In the genomic region with DNA sequence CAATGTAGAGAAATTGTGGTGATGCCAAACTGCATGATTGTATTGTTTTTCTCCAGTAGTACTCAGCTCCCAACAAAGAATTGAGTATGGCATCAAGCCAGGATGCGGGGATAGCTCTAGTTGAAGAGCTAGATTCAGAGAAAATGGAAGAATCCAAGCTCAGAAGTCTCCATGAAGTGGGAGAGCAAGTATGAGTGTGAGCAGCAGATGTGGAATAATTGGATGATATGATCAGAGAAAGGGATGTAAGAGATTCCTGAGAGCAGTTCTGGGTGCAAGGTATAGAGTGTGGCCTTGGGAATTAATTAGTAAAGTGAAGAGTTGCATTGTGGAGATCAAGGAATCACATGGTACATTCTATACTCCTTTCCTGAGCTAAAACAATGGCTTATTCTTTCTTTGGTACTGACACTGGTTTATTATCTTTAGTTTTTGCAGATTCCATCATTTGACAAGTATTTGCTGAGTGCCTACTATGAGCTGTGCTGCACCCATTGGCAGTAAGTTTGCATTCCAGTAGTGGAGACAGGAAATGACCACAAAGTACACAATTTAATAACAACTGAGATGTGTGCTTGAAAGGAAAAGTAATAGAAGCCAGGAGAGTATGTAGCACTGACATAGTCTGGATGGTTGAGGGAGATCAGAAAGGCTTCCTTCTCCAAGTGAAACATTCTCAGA, we compare ENCODE assay signal across 11 cellular contexts.
A peak's percentile ranks its signal among the peaks of the same experiment; 100 is the strongest.
DNase-seq lines count a peak whose midpoint lies in the region; ATAC-seq, FAIRE-seq and TF ChIP-seq lines count a peak whose summit lies in the region.
"Had no signal": no experiment of that assay in that cellular context is flagged by ENCODE, and none has a peak within 500 bp of the region (broad histone marks: within the 10 kb centered on the region; RNA-seq: fewer than 3 reads in every experiment).

No MANE protein-coding gene starts in this region.

- WGBS in upper lobe of left lung, 2 donors, result 70 to 75% methylated on average over 1 of the region's 1 CpG

- H3K27ac ChIP-seq in left ventricle myocardium inferior (replicated peaks), result no peak overlapping the region
- H3K27ac ChIP-seq in upper lobe of left lung, result no peak overlapping the region

- H3K9me3 ChIP-seq in left ventricle myocardium inferior (replicated peaks) (no peaks in the 10 kb centered on the region), upper lobe of left lung (no peaks in the 10 kb centered on the region)

- no peak for DNase-seq in left cardiac atrium
- no peak for DNase-seq in left ventricle myocardium inferior
- DNase-seq in amygdala (lab: John Stamatoyannopoulos, UW), result peak in 31 of 56 donors; percentile 2 to 68 (median 28)
- DNase-seq in hepatic stellate cell (ENCODE audit: low spot score), result peak; percentile 17
- peak; percentile 58 for DNase-seq in urothelium cell line (ENCODE audit: low spot score)
- DNase-seq in NCI-H1417 (lab: John Stamatoyannopoulos, UW), result no peak
- no peak for DNase-seq in NCI-H1092 (lab: John Stamatoyannopoulos, UW)
- no peak for DNase-seq in upper lobe of left lung
- DNase-seq: activated T-cell treated with anti-CD3 and anti-CD28 coated beads for 4 hours; CD4-positive, alpha-beta T cell; cerebellar nuclear complex had no signal

- TF ChIP-seq POLR2A in upper lobe of left lung (IDR thresholded peaks at IDR 0.05), result no peak

- ATAC-seq in left cardiac atrium, result peak; percentile 57 to 78
- no peak for ATAC-seq in upper lobe of left lung (ENCODE audit: low FRiP score in 2 of 2)

- no peak for TF ChIP-seq EP300 in upper lobe of left lung (IDR thresholded peaks at IDR 0.05)

- FAIRE-seq in urothelium cell line (lab: Jason Lieb, UNC), result peak; percentile 81

- intact Hi-C loops in left cardiac atrium (cut with DNase I) (no loop called here), left ventricle myocardium inferior (cut with micrococcal nuclease) (no loop called here)

- no peaks in the 10 kb centered on the region for H3K4me1 ChIP-seq in left ventricle myocardium inferior
- peaks cover 0 to 3% (median 1%) of the 10 kb centered on the region in 4 donors for H3K4me1 ChIP-seq in upper lobe of left lung

- H3K27me3 ChIP-seq in left ventricle myocardium inferior (ENCODE audit: low read depth), result no peaks in the 10 kb centered on the region
- no peaks in the 10 kb centered on the region for H3K27me3 ChIP-seq in upper lobe of left lung

- H3K36me3 ChIP-seq in left ventricle myocardium inferior, result peaks cover 6% of the 10 kb centered on the region
- no peaks in the 10 kb centered on the region for H3K36me3 ChIP-seq in upper lobe of left lung

- H3K4me3 ChIP-seq in left ventricle myocardium inferior (no peak overlapping the region), upper lobe of left lung (no peak overlapping the region)

- no peak for TF ChIP-seq CTCF in left ventricle myocardium inferior (IDR thresholded peaks at IDR 0.05; ENCODE audit: borderline replicate concordance)
- TF ChIP-seq CTCF in upper lobe of left lung (IDR thresholded peaks at IDR 0.05), result no peak

Comparison
In these comparisons a context has a peak if more than half of its experiments do, and no peak if none do; other contexts are left out.
1. ATAC-seq: peak in left cardiac atrium (2 of 2); none in upper lobe of left lung (0 of 2).
2. DNase-seq: peak in amygdala (31 of 56), hepatic stellate cell (single experiment) and urothelium cell line (single experiment); none in left cardiac atrium (single experiment), left ventricle myocardium inferior (single experiment), NCI-H1417 (0 of 3), NCI-H1092 (single experiment) and upper lobe of left lung (0 of 2).